ENCODE assay signal across 8 cellular contexts in the genomic region with DNA sequence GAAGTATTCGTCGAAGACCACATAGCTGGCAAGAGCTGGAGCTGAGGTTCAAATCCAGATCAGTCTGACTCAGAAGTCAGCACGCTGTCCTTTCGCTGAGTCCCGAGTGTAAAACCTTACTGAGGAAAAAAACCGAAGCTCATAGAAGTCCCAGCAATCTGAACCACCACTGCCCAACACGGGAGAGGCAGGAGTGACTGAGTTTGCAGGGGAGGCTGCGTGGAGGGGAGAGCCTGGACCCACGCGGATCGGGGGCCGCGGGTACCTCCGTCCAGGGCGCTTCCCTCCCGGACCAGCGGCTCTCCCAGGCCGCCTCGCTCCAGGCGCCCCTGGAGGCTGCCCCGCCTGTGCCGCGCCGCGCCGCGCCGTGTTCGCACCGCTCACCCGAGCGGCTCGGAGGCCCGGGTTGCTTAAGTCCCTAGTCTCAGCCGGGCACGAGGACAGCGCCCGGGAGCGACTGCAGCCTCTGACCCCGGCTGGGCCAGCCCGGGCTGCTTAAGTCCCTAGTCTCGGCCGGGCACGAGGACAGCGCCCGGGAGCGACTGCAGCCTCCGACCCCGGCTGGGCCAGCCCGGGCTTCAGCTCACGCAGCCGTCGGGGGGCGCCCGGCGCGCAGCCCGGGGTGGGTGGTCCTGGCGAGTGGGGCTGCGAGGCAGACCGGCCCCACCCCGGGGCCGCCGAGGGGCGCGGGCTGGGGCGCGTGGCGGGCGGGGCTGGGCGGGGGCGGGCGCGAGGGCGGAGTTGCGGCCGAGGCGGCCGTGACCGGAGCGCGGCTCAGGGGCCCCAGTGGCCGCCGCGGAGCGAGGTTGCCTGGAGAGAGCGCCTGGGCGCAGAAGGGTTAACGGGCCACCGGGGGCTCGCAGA. TPM values are rescaled to one million over a fixed set of nuclear protein-coding genes. Genes with fewer than 3 reads are reported as not detected.
DNase-seq lines count a peak whose midpoint lies in the region; ATAC-seq and TF ChIP-seq lines count a peak whose summit lies in the region.

ADAMTSL4 (plus strand) TSS at position 777 of the 864 bp plus-strand sequence. CDS start 2,881 bp downstream, outside the sequence.

- peak; percentile 59 for DNase-seq in activated CD8-positive, alpha-beta memory T cell treated with anti-CD3 and anti-CD28 coated beads, Interleukin-2, amount 10 ng/mL, durations not matched to agents 7 days and 5 days
- DNase-seq in activated CD8-positive, alpha-beta memory T cell treated with anti-CD3 and anti-CD28 coated beads, Interleukin-2, amount 50 U/mL, for 4 hours, result no peak
- DNase-seq in SJCRH30 (peak; percentile 29 to 56), caudate nucleus (lab: John Stamatoyannopoulos, UW) (peak in 6 of 61 donors; percentile 7 to 42 (median 26)), kidney epithelial cell (ENCODE audit: low read depth) (no peak)
- no peak for DNase-seq in stimulated activated effector memory CD8-positive, alpha-beta T cell treated with anti-CD3 and anti-CD28 coated beads, Interleukin-12 subunit alpha, Interleukin-12 subunit beta, amount 100 ng/mL, for 72 hours (ENCODE audit: low spot score in 2 of 2)

- H3K36me3 Mint-ChIP-seq in activated CD8-positive, alpha-beta memory T cell treated with anti-CD3 and anti-CD28 coated beads, Interleukin-2, amount 10 ng/mL, durations not matched to agents 7 days and 5 days, result no peaks in the 10 kb centered on the region
- peaks cover 5% of the 10 kb centered on the region for H3K36me3 Mint-ChIP-seq in stimulated activated effector memory CD8-positive, alpha-beta T cell treated with anti-CD3 and anti-CD28 coated beads, Interleukin-12 subunit alpha, Interleukin-12 subunit beta, amount 100 ng/mL, for 72 hours

- no peaks in the 10 kb centered on the region for H3K9me3 Mint-ChIP-seq in activated CD8-positive, alpha-beta memory T cell treated with anti-CD3 and anti-CD28 coated beads, Interleukin-2, amount 10 ng/mL, durations not matched to agents 7 days and 5 days (ENCODE audit: low read depth)
- H3K9me3 Mint-ChIP-seq in stimulated activated effector memory CD8-positive, alpha-beta T cell treated with anti-CD3 and anti-CD28 coated beads, Interleukin-12 subunit alpha, Interleukin-12 subunit beta, amount 100 ng/mL, for 72 hours, result no peaks in the 10 kb centered on the region

- H3K4me3 ChIP-seq in HUES64 (ENCODE audit: low read length) (peak within 1 kb of the TSS; percentile 61), SJCRH30 (peak within 1 kb of the TSS; percentile 48), kidney epithelial cell (ENCODE audit: low read depth, low read length) (peak within 1 kb of the TSS; percentile 45)

- peaks cover 19% of the 10 kb centered on the region for H3K4me1 ChIP-seq in HUES64 (ENCODE audit: insufficient read depth, low read length)
- peaks cover 10% of the 10 kb centered on the region; the same call in 1 of the 2 replicates for H3K4me1 ChIP-seq in SJCRH30

- H3K27ac Mint-ChIP-seq in activated CD8-positive, alpha-beta memory T cell treated with anti-CD3 and anti-CD28 coated beads, Interleukin-2, amount 10 ng/mL, durations not matched to agents 7 days and 5 days, result no peak within 1 kb of the TSS
- H3K27ac Mint-ChIP-seq in stimulated activated effector memory CD8-positive, alpha-beta T cell treated with anti-CD3 and anti-CD28 coated beads, Interleukin-12 subunit alpha, Interleukin-12 subunit beta, amount 100 ng/mL, for 72 hours, result peak within 1 kb of the TSS; percentile 67

- H3K36me3 ChIP-seq in HUES64 (ENCODE audit: insufficient read depth, low read length) (no peaks in the 10 kb centered on the region), SJCRH30 (no peaks in the 10 kb centered on the region), kidney epithelial cell (ENCODE audit: control insufficient read depth, insufficient read depth, low read length) (no peaks in the 10 kb centered on the region)

- peaks cover 24% of the 10 kb centered on the region for H3K4me1 Mint-ChIP-seq in activated CD8-positive, alpha-beta memory T cell treated with anti-CD3 and anti-CD28 coated beads, Interleukin-2, amount 10 ng/mL, durations not matched to agents 7 days and 5 days
- H3K4me1 Mint-ChIP-seq in stimulated activated effector memory CD8-positive, alpha-beta T cell treated with anti-CD3 and anti-CD28 coated beads, Interleukin-12 subunit alpha, Interleukin-12 subunit beta, amount 100 ng/mL, for 72 hours, result peaks cover 39% of the 10 kb centered on the region

- peaks cover 40% of the 10 kb centered on the region for H3K27me3 Mint-ChIP-seq in activated CD8-positive, alpha-beta memory T cell treated with anti-CD3 and anti-CD28 coated beads, Interleukin-2, amount 10 ng/mL, durations not matched to agents 7 days and 5 days

- ATAC-seq in activated CD8-positive, alpha-beta memory T cell treated with anti-CD3 and anti-CD28 coated beads, Interleukin-2, amount 10 ng/mL, durations not matched to agents 7 days and 5 days, result peak; percentile 89
- ATAC-seq in stimulated activated effector memory CD8-positive, alpha-beta T cell treated with anti-CD3 and anti-CD28 coated beads, Interleukin-12 subunit alpha, Interleukin-12 subunit beta, amount 100 ng/mL, for 72 hours, result peak; percentile 79
- no peak for ATAC-seq in HG03521 (IDR thresholded peaks at IDR 0.05; ENCODE audit: unreplicated experiment)

- TF ChIP-seq CTCF in kidney epithelial cell (IDR thresholded peaks at IDR 0.05; ENCODE audit: insufficient read depth, low read length, poor library complexity, severe bottlenecking), result no peak

- H3K27ac ChIP-seq in HUES64 (ENCODE audit: low read depth, low read length) (no peak within 1 kb of the TSS), SJCRH30 (no peak within 1 kb of the TSS), caudate nucleus (ENCODE audit: low read depth, low read length) (peak within 1 kb of the TSS; percentile 16)

- H3K9me3 ChIP-seq in HUES64 (ENCODE audit: insufficient read depth, low read depth, low read length), result no peaks in the 10 kb centered on the region
- no peaks in the 10 kb centered on the region for H3K9me3 ChIP-seq in SJCRH30 (replicated peaks)

- H3K27me3 ChIP-seq in HUES64 (ENCODE audit: insufficient read depth, low read length), result peaks cover 26% of the 10 kb centered on the region
- no peaks in the 10 kb centered on the region for H3K27me3 ChIP-seq in SJCRH30
- H3K27me3 ChIP-seq in kidney epithelial cell (ENCODE audit: control insufficient read depth, insufficient read depth, low read length), result peaks cover 3% of the 10 kb centered on the region

- WGBS in HUES64, result 1% methylated on average over 91 of the region's 91 CpGs

- CTCF ChIA-PET in activated CD8-positive, alpha-beta memory T cell treated with anti-CD3 and anti-CD28 coated beads, Interleukin-2, amount 10 ng/mL, durations not matched to agents 7 days and 5 days (lab: Charles Lee), result interaction anchor here (1.0 to 3.5 kb wide), 6 partner anchors 11 to 293 kb away, joined by 3 to 30 read pairs (median 4); no protein-coding TSS in a partner anchor

- H3K4me3 Mint-ChIP-seq in activated CD8-positive, alpha-beta memory T cell treated with anti-CD3 and anti-CD28 coated beads, Interleukin-2, amount 10 ng/mL, durations not matched to agents 7 days and 5 days, result peak within 1 kb of the TSS; percentile 74
- H3K4me3 Mint-ChIP-seq in stimulated activated effector memory CD8-positive, alpha-beta T cell treated with anti-CD3 and anti-CD28 coated beads, Interleukin-12 subunit alpha, Interleukin-12 subunit beta, amount 100 ng/mL, for 72 hours, result peak within 1 kb of the TSS; percentile 71

- peak within 1 kb of the TSS; percentile 51 for H3K9ac ChIP-seq in HUES64 (ENCODE audit: low read depth, low read length)

RNA-seq across cellular contexts. Expression of gene ADAMTSL4, which starts in this region (rescaled TPM):
- total RNA-seq in activated CD8-positive, alpha-beta memory T cell treated with anti-CD3 and anti-CD28 coated beads, Interleukin-2, amount 10 ng/mL, durations not matched to agents 7 days and 5 days, result under 1 TPM; 0.18 to 0.35 TPM
- polyA plus RNA-seq in HUES64 (2013, experiment 1 of 2), result 1.1 TPM
- polyA plus RNA-seq in HUES64 (2013, experiment 2 of 2), result 1.5 TPM
- total RNA-seq in SJCRH30 (2014; rRNA removed; shearing (Covaris generic)), result not detected in 2 replicates
- total RNA-seq in kidney epithelial cell, result 0.46 and 1.7 TPM in 2 replicates

Comparison
In these comparisons a context has a peak if more than half of its experiments do, and no peak if none do; other contexts are left out.
1. Peak in DNase-seq and ATAC-seq in activated CD8-positive, alpha-beta memory T cell treated with anti-CD3 and anti-CD28 coated beads, Interleukin-2, amount 10 ng/mL, durations not matched to agents 7 days and 5 days; RNA of the gene not detected or under 1 TPM.
2. Peak in DNase-seq and H3K4me3 ChIP-seq in SJCRH30; RNA of the gene not detected or under 1 TPM.